19 cellular contexts compared by ENCODE assay signal in the genomic region with DNA sequence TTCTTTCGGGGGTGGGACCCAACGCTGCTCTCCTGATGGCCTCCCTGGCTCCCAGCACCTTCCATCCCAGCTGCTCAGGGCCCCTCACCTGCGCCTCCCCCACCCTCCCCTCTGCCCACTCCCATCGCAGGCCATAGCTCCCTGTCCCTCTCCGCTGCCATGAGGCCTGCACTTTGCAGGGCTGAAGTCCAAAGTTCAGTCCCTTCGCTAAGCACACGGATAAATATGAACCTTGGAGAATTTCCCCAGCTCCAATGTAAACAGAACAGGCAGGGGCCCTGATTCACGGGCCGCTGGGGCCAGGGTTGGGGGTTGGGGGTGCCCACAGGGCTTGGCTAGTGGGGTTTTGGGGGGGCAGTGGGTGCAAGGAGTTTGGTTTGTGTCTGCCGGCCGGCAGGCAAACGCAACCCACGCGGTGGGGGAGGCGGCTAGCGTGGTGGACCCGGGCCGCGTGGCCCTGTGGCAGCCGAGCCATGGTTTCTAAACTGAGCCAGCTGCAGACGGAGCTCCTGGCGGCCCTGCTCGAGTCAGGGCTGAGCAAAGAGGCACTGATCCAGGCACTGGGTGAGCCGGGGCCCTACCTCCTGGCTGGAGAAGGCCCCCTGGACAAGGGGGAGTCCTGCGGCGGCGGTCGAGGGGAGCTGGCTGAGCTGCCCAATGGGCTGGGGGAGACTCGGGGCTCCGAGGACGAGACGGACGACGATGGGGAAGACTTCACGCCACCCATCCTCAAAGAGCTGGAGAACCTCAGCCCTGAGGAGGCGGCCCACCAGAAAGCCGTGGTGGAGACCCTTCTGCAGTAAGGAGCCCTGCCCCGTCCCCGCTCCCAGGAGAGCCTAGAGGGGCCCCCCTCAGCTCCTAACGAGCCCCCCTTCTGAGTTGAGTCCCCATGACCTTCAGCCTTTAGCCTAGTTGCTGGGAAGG. TPM values are rescaled to one million over a fixed set of nuclear protein-coding genes. Genes with fewer than 3 reads are reported as not detected.
DNase-seq lines count a peak whose midpoint lies in the region; ATAC-seq and TF ChIP-seq lines count a peak whose summit lies in the region.
"Had no signal": no experiment of that assay in that cellular context is flagged by ENCODE, and none has a peak within 500 bp of the region (broad histone marks: within the 10 kb centered on the region; RNA-seq: fewer than 3 reads in every experiment).

A gene with protein sequence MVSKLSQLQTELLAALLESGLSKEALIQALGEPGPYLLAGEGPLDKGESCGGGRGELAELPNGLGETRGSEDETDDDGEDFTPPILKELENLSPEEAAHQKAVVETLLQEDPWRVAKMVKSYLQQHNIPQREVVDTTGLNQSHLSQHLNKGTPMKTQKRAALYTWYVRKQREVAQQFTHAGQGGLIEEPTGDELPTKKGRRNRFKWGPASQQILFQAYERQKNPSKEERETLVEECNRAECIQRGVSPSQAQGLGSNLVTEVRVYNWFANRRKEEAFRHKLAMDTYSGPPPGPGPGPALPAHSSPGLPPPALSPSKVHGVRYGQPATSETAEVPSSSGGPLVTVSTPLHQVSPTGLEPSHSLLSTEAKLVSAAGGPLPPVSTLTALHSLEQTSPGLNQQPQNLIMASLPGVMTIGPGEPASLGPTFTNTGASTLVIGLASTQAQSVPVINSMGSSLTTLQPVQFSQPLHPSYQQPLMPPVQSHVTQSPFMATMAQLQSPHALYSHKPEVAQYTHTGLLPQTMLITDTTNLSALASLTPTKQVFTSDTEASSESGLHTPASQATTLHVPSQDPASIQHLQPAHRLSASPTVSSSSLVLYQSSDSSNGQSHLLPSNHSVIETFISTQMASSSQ (plus strand): TSS at position 248 of the 924 bp plus-strand sequence. CDS start 226 bp downstream, at position 474.

- H3K27me3 ChIP-seq in endodermal cell (ENCODE audit: control insufficient read depth, insufficient read depth, low read length, poor library complexity, severe bottlenecking): no peaks in the 10 kb centered on the region
- H3K27me3 ChIP-seq in mucosa of stomach (ENCODE audit: control insufficient read depth, insufficient read depth, low read length): no peaks in the 10 kb centered on the region
- H3K27me3 ChIP-seq in thoracic aorta (replicated peaks; ENCODE audit: insufficient read depth): no peaks in the 10 kb centered on the region
- H3K27me3 ChIP-seq: BLaER1 treated with 17β-estradiol and CSF1 and Interleukin-3, amounts not matched to agents 10 nM and 100 nM had no signal

- no peaks in the 10 kb centered on the region for H3K4me1 ChIP-seq in endodermal cell (ENCODE audit: control insufficient read depth, insufficient read depth, low read length)
- peaks cover 30% of the 10 kb centered on the region for H3K4me1 ChIP-seq in mucosa of stomach (ENCODE audit: control insufficient read depth, insufficient read depth, low read length)
- peaks cover 0 to 12% of the 10 kb centered on the region in 2 donors for H3K4me1 ChIP-seq in thoracic aorta (ENCODE audit: control insufficient read depth in 1 of 2, low read depth in 2 of 2)
- H3K4me1 ChIP-seq: BLaER1 treated with 17β-estradiol and CSF1 and Interleukin-3, amounts not matched to agents 10 nM and 100 nM had no signal

- no peak for ATAC-seq in thoracic aorta (ENCODE audit: insufficient number of reproducible peaks, low FRiP score, low read depth)
- no peak for ATAC-seq in GM21528 (IDR thresholded peaks at IDR 0.05; ENCODE audit: low FRiP score, unreplicated experiment)
- ATAC-seq in GM18520 (IDR thresholded peaks at IDR 0.05; ENCODE audit: unreplicated experiment): no peak
- ATAC-seq in stimulated activated naive CD8-positive, alpha-beta T cell treated with anti-CD3 and anti-CD28 coated beads, Interleukin-15, amount 100 ng/mL, for 72 hours: no peak
- ATAC-seq: activated T-cell treated with anti-CD3 and anti-CD28 coated beads, Interleukin-2, amount 50 U/mL, for 72 hours; left cardiac atrium; naive thymus-derived CD8-positive, alpha-beta T cell had no signal

- H3K4me3 ChIP-seq in endodermal cell (ENCODE audit: low read length) (no peak within 1 kb of the TSS), mucosa of stomach (ENCODE audit: low read length) (peak within 1 kb of the TSS; percentile 75), thoracic aorta (peak within 1 kb of the TSS; percentile 62), lower leg skin (ENCODE audit: low read depth, poor library complexity, severe bottlenecking) (no peak within 1 kb of the TSS)
- H3K4me3 ChIP-seq: BLaER1 treated with 17β-estradiol and CSF1 and Interleukin-3, amounts not matched to agents 10 nM and 100 nM had no signal

- H3K27ac Mint-ChIP-seq in endodermal cell: no peak within 1 kb of the TSS
- H3K27ac Mint-ChIP-seq in stimulated activated naive CD8-positive, alpha-beta T cell treated with anti-CD3 and anti-CD28 coated beads, Interleukin-15, amount 100 ng/mL, for 72 hours: no peak within 1 kb of the TSS
- H3K27ac Mint-ChIP-seq: activated CD4-positive, alpha-beta memory T cell treated with anti-CD3 and anti-CD28 coated beads for 36 hours; activated T-cell treated with anti-CD3 and anti-CD28 coated beads, Interleukin-2, amount 50 U/mL, for 72 hours; naive thymus-derived CD8-positive, alpha-beta T cell had no signal

- peaks cover 4% of the 10 kb centered on the region for H3K36me3 Mint-ChIP-seq in endodermal cell (ENCODE audit: low read depth)
- H3K36me3 Mint-ChIP-seq: activated CD4-positive, alpha-beta memory T cell treated with anti-CD3 and anti-CD28 coated beads for 36 hours; naive thymus-derived CD8-positive, alpha-beta T cell had no signal

- intact Hi-C loops in lower leg skin (cut with DNase I; ENCODE audit: low total_unique reads): no loop called here

- DNase-seq in LoVo (ENCODE audit: low spot score): peak; percentile 75
- DNase-seq in endodermal cell: no peak
- no peak for DNase-seq in thoracic aorta (ENCODE audit: low spot score)
- DNase-seq in lower leg skin (ENCODE audit: low spot score in 2 of 2): no peak
- no peak for DNase-seq in stimulated activated naive CD8-positive, alpha-beta T cell treated with anti-CD3 and anti-CD28 coated beads, Interleukin-15, amount 100 ng/mL, for 72 hours
- DNase-seq: activated CD4-positive, alpha-beta memory T cell treated with anti-CD3 and anti-CD28 coated beads for 36 hours; activated T-cell treated with anti-CD3 and anti-CD28 coated beads, Interleukin-2, amount 50 U/mL, for 72 hours; caudate nucleus; effector CD8-positive, alpha-beta T cell; hypothalamus; left cardiac atrium; naive thymus-derived CD8-positive, alpha-beta T cell; NCI-H1930; SK-N-SH had no signal

- WGBS in endodermal cell (ENCODE audit: insufficient coverage in 1 of 2, insufficient read length in 1 of 2), 2 experiments: 91 to 93% methylated on average over 15 to 40 of the region's 40 CpGs
- WGBS in lower leg skin, 2 donors: 83 to 86% methylated on average over 38 to 40 of the region's 40 CpGs

- H3K27ac ChIP-seq in endodermal cell (ENCODE audit: low read depth, low read length) (no peak within 1 kb of the TSS), thoracic aorta (no peak within 1 kb of the TSS)
- H3K27ac ChIP-seq: BLaER1 treated with 17β-estradiol and CSF1 and Interleukin-3, amounts not matched to agents 10 nM and 100 nM had no signal

- H3K9me3 ChIP-seq in endodermal cell (ENCODE audit: control insufficient read depth, low read length) (no peaks in the 10 kb centered on the region), mucosa of stomach (ENCODE audit: control insufficient read depth, low read length) (no peaks in the 10 kb centered on the region), thoracic aorta (no peaks in the 10 kb centered on the region)
- H3K9me3 ChIP-seq: BLaER1 treated with 17β-estradiol and CSF1 and Interleukin-3, amounts not matched to agents 10 nM and 100 nM; SK-N-SH had no signal

- H3K4me1 Mint-ChIP-seq in endodermal cell: peaks cover 19% of the 10 kb centered on the region
- H3K4me1 Mint-ChIP-seq in stimulated activated naive CD8-positive, alpha-beta T cell treated with anti-CD3 and anti-CD28 coated beads, Interleukin-15, amount 100 ng/mL, for 72 hours: no peaks in the 10 kb centered on the region
- H3K4me1 Mint-ChIP-seq: naive thymus-derived CD8-positive, alpha-beta T cell had no signal

- no peak for TF ChIP-seq CTCF in endodermal cell (conservative IDR thresholded peaks at IDR 0.05)
- no peak for TF ChIP-seq CTCF in thoracic aorta (IDR thresholded peaks at IDR 0.05)
- no peak for TF ChIP-seq CTCF in lower leg skin (IDR thresholded peaks at IDR 0.05)

- H3K9ac ChIP-seq in endodermal cell (ENCODE audit: extremely low read depth, low read length, poor library complexity, severe bottlenecking) (no peak within 1 kb of the TSS), mucosa of stomach (ENCODE audit: low read length) (peak within 1 kb of the TSS; percentile 83)
- H3K9ac ChIP-seq: BLaER1 treated with 17β-estradiol and CSF1 and Interleukin-3, amounts not matched to agents 10 nM and 100 nM; SK-N-SH had no signal

- peak within 1 kb of the TSS; percentile 47 for H3K4me3 Mint-ChIP-seq in endodermal cell
- no peak within 1 kb of the TSS for H3K4me3 Mint-ChIP-seq in stimulated activated naive CD8-positive, alpha-beta T cell treated with anti-CD3 and anti-CD28 coated beads, Interleukin-15, amount 100 ng/mL, for 72 hours
- H3K4me3 Mint-ChIP-seq: activated CD4-positive, alpha-beta memory T cell treated with anti-CD3 and anti-CD28 coated beads for 36 hours; activated T-cell treated with anti-CD3 and anti-CD28 coated beads, Interleukin-2, amount 50 U/mL, for 72 hours; naive thymus-derived CD8-positive, alpha-beta T cell had no signal

- no peak for TF ChIP-seq POLR2A in lower leg skin (IDR thresholded peaks at IDR 0.05)

- H3K36me3 ChIP-seq in endodermal cell (ENCODE audit: control insufficient read depth, insufficient read depth, low read length) (no peaks in the 10 kb centered on the region), mucosa of stomach (ENCODE audit: control insufficient read depth, insufficient read depth, low read length) (no peaks in the 10 kb centered on the region), thoracic aorta (no peaks in the 10 kb centered on the region)
- H3K36me3 ChIP-seq: BLaER1 treated with 17β-estradiol and CSF1 and Interleukin-3, amounts not matched to agents 10 nM and 100 nM had no signal

- no peaks in the 10 kb centered on the region for H3K27me3 Mint-ChIP-seq in endodermal cell (ENCODE audit: insufficient read depth)
- H3K27me3 Mint-ChIP-seq in stimulated activated naive CD8-positive, alpha-beta T cell treated with anti-CD3 and anti-CD28 coated beads, Interleukin-15, amount 100 ng/mL, for 72 hours: no peaks in the 10 kb centered on the region
- H3K27me3 Mint-ChIP-seq: activated CD4-positive, alpha-beta memory T cell treated with anti-CD3 and anti-CD28 coated beads for 36 hours had no signal

- no peaks in the 10 kb centered on the region for H3K9me3 Mint-ChIP-seq in endodermal cell
- H3K9me3 Mint-ChIP-seq in stimulated activated naive CD8-positive, alpha-beta T cell treated with anti-CD3 and anti-CD28 coated beads, Interleukin-15, amount 100 ng/mL, for 72 hours: no peaks in the 10 kb centered on the region
- H3K9me3 Mint-ChIP-seq: activated CD4-positive, alpha-beta memory T cell treated with anti-CD3 and anti-CD28 coated beads for 36 hours; activated T-cell treated with anti-CD3 and anti-CD28 coated beads, Interleukin-2, amount 50 U/mL, for 72 hours; naive thymus-derived CD8-positive, alpha-beta T cell had no signal

RNA-seq across cellular contexts. Expression of the gene that starts here (rescaled TPM):
- total RNA-seq in endodermal cell: under 1 TPM; 0.24 to 0.42 TPM
- 0.21 TPM for polyA plus RNA-seq in endodermal cell (2013, experiment 1 of 2)
- 0.12 TPM for polyA plus RNA-seq in endodermal cell (2013, experiment 2 of 2)
- under 1 TPM in 1 of 2 donors, not detected in 1; 0.49 TPM for total RNA-seq in thoracic aorta
- under 1 TPM in 2 of 4 donors, not detected in 2; 0.10 to 0.23 TPM for total RNA-seq in lower leg skin
- total RNA-seq: activated CD4-positive, alpha-beta memory T cell treated with anti-CD3 and anti-CD28 coated beads for 36 hours; activated T-cell treated with anti-CD3 and anti-CD28 coated beads, Interleukin-2, amount 50 U/mL, for 72 hours; left cardiac atrium; naive thymus-derived CD8-positive, alpha-beta T cell; NCI-H460 had no signal
- polyA plus RNA-seq: naive thymus-derived CD8-positive, alpha-beta T cell; SK-N-SH had no signal

Comparison
In these comparisons a context has a peak if more than half of its experiments do, and no peak if none do; other contexts are left out.
1. H3K4me3 ChIP-seq: peak in mucosa of stomach (single experiment) and thoracic aorta (single experiment); none in endodermal cell (single experiment) and lower leg skin (single experiment).